Comparison of ENCODE assay signal across 20 cellular contexts in genomic region chr2:84649058-84649457, GRCh38.
"Had no signal": no experiment of that assay in that cellular context is flagged by ENCODE, and none has a peak within 500 bp of the region (broad histone marks: within the 10 kb centered on the region; RNA-seq: fewer than 3 reads in every experiment).

No MANE protein-coding gene starts in this region.

- H3K27me3 ChIP-seq: ascending aorta, brain microvascular endothelial cell, thyroid gland had no signal

- H3K27me3 Mint-ChIP-seq: effector memory CD8-positive, alpha-beta T cell had no signal

- ATAC-seq: esophagus mucosa, left lobe of liver had no signal

- H3K4me1 ChIP-seq: ascending aorta, thyroid gland had no signal

- DNase-seq: activated CD4-positive, alpha-beta T cell treated with anti-CD3 and anti-CD28 coated beads for 4 hours; activated effector memory CD4-positive, alpha-beta T cell treated with Interleukin-2 at 50 U/mL for 16 hours; activated T-cell treated with anti-CD3 and anti-CD28 coated beads, Interleukin-2, amount 50 U/mL, for 4 hours; brain microvascular endothelial cell; effector memory CD8-positive, alpha-beta T cell; foreskin melanocyte; naive B cell; retina; SIG-M5; SK-N-SH; stimulated activated CD4-positive, alpha-beta T cell treated with anti-CD3 and anti-CD28 coated beads, Interleukin-4, amount 100 ng/mL, for 24 hours; stimulated activated naive CD4-positive, alpha-beta T cell treated with Interleukin-2 at 50 U/mL for 16 hours; substantia nigra; thyroid gland; WERI-Rb-1 had no signal

- H3K27ac Mint-ChIP-seq: effector memory CD8-positive, alpha-beta T cell; naive B cell; progenitor cell of endocrine pancreas had no signal

- H3K27ac ChIP-seq: ascending aorta, brain microvascular endothelial cell, thyroid gland, WERI-Rb-1 had no signal

- H3K4me1 Mint-ChIP-seq: naive B cell had no signal

- H3K9me3 Mint-ChIP-seq: effector memory CD8-positive, alpha-beta T cell had no signal

- H3K4me3 ChIP-seq: ascending aorta, lung, thyroid gland had no signal

- H3K36me3 Mint-ChIP-seq: naive B cell had no signal

- H3K9me3 ChIP-seq: ascending aorta, SK-N-SH, thyroid gland had no signal

- H3K4me3 Mint-ChIP-seq: activated T-cell treated with anti-CD3 and anti-CD28 coated beads, Interleukin-2, amount 50 U/mL, for 4 hours; effector memory CD8-positive, alpha-beta T cell; naive B cell had no signal

- H3K36me3 ChIP-seq: ascending aorta, brain microvascular endothelial cell, thyroid gland, WERI-Rb-1 had no signal
